In genomic region chr5:129767927-129768380, GRCh38 we compare ENCODE assay signal across 1 cellular context.
TF ChIP-seq lines count a peak whose summit lies in the region.

No MANE protein-coding gene starts in this region.

TF ChIP-seq in HepG2, 621 proteins besides CTCF, POLR2A, EP300 and RAD21 (continued from another document):
- TF ChIP-seq, protein P1, sequence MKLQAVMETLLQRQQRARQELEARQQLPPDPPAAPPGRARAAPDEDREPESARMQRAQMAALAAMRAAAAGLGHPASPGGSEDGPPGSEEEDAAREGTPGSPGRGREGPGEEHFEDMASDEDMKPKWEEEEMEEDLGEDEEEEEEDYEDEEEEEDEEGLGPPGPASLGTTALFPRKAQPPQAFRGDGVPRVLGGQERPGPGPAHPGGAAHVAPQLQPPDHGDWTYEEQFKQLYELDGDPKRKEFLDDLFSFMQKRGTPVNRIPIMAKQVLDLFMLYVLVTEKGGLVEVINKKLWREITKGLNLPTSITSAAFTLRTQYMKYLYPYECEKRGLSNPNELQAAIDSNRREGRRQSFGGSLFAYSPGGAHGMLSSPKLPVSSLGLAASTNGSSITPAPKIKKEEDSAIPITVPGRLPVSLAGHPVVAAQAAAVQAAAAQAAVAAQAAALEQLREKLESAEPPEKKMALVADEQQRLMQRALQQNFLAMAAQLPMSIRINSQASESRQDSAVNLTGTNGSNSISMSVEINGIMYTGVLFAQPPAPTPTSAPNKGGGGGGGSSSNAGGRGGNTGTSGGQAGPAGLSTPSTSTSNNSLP (IDR thresholded peaks at IDR 0.05; ENCODE audit: low read depth, low read length) = peak; percentile 79
- 0 out of 2 replicates have a peak, but pooled peaks have one; percentile 14 for TF ChIP-seq ARID5B (CRISPR knock-in tag; IDR thresholded peaks at IDR 0.05)
- no peak for TF ChIP-seq HES4 (CRISPR knock-in tag; IDR thresholded peaks at IDR 0.05; ENCODE audit: borderline replicate concordance)
- TF ChIP-seq, protein P2, sequence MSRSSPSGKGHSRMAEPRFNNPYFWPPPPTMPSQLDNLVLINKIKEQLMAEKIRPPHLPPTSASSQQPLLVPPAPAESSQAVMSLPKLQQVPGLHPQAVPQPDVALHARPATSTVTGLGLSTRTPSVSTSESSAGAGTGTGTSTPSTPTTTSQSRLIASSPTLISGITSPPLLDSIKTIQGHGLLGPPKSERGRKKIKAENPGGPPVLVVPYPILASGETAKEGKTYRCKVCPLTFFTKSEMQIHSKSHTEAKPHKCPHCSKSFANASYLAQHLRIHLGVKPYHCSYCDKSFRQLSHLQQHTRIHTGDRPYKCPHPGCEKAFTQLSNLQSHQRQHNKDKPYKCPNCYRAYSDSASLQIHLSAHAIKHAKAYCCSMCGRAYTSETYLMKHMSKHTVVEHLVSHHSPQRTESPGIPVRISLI (CRISPR knock-in tag; IDR thresholded peaks at IDR 0.05; ENCODE audit: borderline replicate concordance) = peak; percentile 36; the same call in 1 of the 2 replicates
- TF ChIP-seq, protein P3, sequence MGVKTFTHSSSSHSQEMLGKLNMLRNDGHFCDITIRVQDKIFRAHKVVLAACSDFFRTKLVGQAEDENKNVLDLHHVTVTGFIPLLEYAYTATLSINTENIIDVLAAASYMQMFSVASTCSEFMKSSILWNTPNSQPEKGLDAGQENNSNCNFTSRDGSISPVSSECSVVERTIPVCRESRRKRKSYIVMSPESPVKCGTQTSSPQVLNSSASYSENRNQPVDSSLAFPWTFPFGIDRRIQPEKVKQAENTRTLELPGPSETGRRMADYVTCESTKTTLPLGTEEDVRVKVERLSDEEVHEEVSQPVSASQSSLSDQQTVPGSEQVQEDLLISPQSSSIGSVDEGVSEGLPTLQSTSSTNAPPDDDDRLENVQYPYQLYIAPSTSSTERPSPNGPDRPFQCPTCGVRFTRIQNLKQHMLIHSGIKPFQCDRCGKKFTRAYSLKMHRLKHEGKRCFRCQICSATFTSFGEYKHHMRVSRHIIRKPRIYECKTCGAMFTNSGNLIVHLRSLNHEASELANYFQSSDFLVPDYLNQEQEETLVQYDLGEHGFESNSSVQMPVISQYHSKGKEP (CRISPR knock-in tag; IDR thresholded peaks at IDR 0.05) = no peak
